In genomic region chr6:89940225-89941027, GRCh38 we compare ENCODE assay signal across 8 cellular contexts. TPM values are rescaled to one million over a fixed set of nuclear protein-coding genes. Genes with fewer than 3 reads are reported as not detected.
A peak's percentile ranks its signal among the peaks of the same experiment; 100 is the strongest.
DNase-seq lines count a peak whose midpoint lies in the region; ATAC-seq and TF ChIP-seq lines count a peak whose summit lies in the region.

No MANE protein-coding gene starts in this region.

- intact Hi-C loops in activated T-helper 2 cell treated with anti-CD3 and anti-CD28 coated beads, Interferon-gamma antibody, Interleukin-2, Interleukin-4, amounts not matched to agents 10 μg/mL and 5 μg/mL and 100 μg/mL, durations not matched to agents 14 hours and 24 hours and 36 hours (cut with micrococcal nuclease): loop anchor here (1.0 kb wide), 1 partner anchor 539 kb away; no protein-coding TSS in a partner anchor

- 0 out of 2 replicates have a peak overlapping the region, but pooled peaks have one; percentile 14 for H3K27ac ChIP-seq in RWPE1

- peaks cover 92% of the 10 kb centered on the region for H3K36me3 Mint-ChIP-seq in activated T-helper 2 cell treated with anti-CD3 and anti-CD28 coated beads, Interferon-gamma antibody, Interleukin-2, Interleukin-4, amounts not matched to agents 10 μg/mL and 5 μg/mL and 100 μg/mL, durations not matched to agents 14 hours and 24 hours and 36 hours (ENCODE audit: low read depth)

- no peaks in the 10 kb centered on the region for H3K9me3 Mint-ChIP-seq in activated T-helper 2 cell treated with anti-CD3 and anti-CD28 coated beads, Interferon-gamma antibody, Interleukin-2, Interleukin-4, amounts not matched to agents 10 μg/mL and 5 μg/mL and 100 μg/mL, durations not matched to agents 14 hours and 24 hours and 36 hours

- CTCF ChIA-PET in RWPE1 (lab: Yijun Ruan, JAX): interaction anchor here (0.5 to 1.8 kb wide), 24 partner anchors 9 to 1131 kb away, joined by 3 to 19 read pairs (median 4); no protein-coding TSS in a partner anchor

- no peaks in the 10 kb centered on the region for H3K27me3 ChIP-seq in MG63

- no peak overlapping the region for H3K4me3 ChIP-seq in MG63

- POLR2A ChIA-PET in RWPE1 (lab: Yijun Ruan, JAX; ENCODE audit: low non-redundant PET): no interaction called here

- H3K9me3 ChIP-seq in MG63: no peaks in the 10 kb centered on the region

- no peaks in the 10 kb centered on the region for H3K27me3 Mint-ChIP-seq in activated T-helper 2 cell treated with anti-CD3 and anti-CD28 coated beads, Interferon-gamma antibody, Interleukin-2, Interleukin-4, amounts not matched to agents 10 μg/mL and 5 μg/mL and 100 μg/mL, durations not matched to agents 14 hours and 24 hours and 36 hours (ENCODE audit: low read depth)

- peak; percentile 71 for ATAC-seq in GM21576 (IDR thresholded peaks at IDR 0.05; ENCODE audit: unreplicated experiment)

- peaks cover 38% of the 10 kb centered on the region for H3K4me1 Mint-ChIP-seq in activated T-helper 2 cell treated with anti-CD3 and anti-CD28 coated beads, Interferon-gamma antibody, Interleukin-2, Interleukin-4, amounts not matched to agents 10 μg/mL and 5 μg/mL and 100 μg/mL, durations not matched to agents 14 hours and 24 hours and 36 hours (ENCODE audit: low read depth)

- TF ChIP-seq CTCF in RWPE1 (conservative IDR thresholded peaks at IDR 0.05; ENCODE audit: low read depth): peak; percentile 69

- peak; percentile 88 for DNase-seq in DMS 273 (lab: John Stamatoyannopoulos, UW; ENCODE audit: unreplicated experiment)
- peak; percentile 36 for DNase-seq in MG63
- DNase-seq in RWPE1 (ENCODE audit: low spot score): peak; percentile 78
- peak; percentile 59 for DNase-seq in activated T-helper 2 cell treated with anti-CD3 and anti-CD28 coated beads, Interferon-gamma antibody, Interleukin-2, Interleukin-4, amounts not matched to agents 10 μg/mL and 5 μg/mL and 100 μg/mL, durations not matched to agents 14 hours and 24 hours and 36 hours (ENCODE audit: low spot score)
- DNase-seq in fibroblast of the conjunctiva (ENCODE audit: low read depth): peak; percentile 84
- DNase-seq in occipital lobe (lab: John Stamatoyannopoulos, UW): peak; percentile 71
- peak; percentile 78 for DNase-seq in ureter (ENCODE audit: low spot score)

- H3K36me3 ChIP-seq in MG63: no peaks in the 10 kb centered on the region

- H3K27ac Mint-ChIP-seq in activated T-helper 2 cell treated with anti-CD3 and anti-CD28 coated beads, Interferon-gamma antibody, Interleukin-2, Interleukin-4, amounts not matched to agents 10 μg/mL and 5 μg/mL and 100 μg/mL, durations not matched to agents 14 hours and 24 hours and 36 hours: no peak overlapping the region

- no peak overlapping the region for H3K4me3 Mint-ChIP-seq in activated T-helper 2 cell treated with anti-CD3 and anti-CD28 coated beads, Interferon-gamma antibody, Interleukin-2, Interleukin-4, amounts not matched to agents 10 μg/mL and 5 μg/mL and 100 μg/mL, durations not matched to agents 14 hours and 24 hours and 36 hours (ENCODE audit: low read depth)

RNA-seq across cellular contexts. Expression of gene GJA10, which starts 46.2 kb away (rescaled TPM):
- total RNA-seq in MG63 (2014; rRNA removed; shearing (Covaris generic); ENCODE audit: low replicate concordance): not detected in 2 replicates
- 0.11 and 0.32 TPM in 2 replicates for total RNA-seq in activated T-helper 2 cell treated with anti-CD3 and anti-CD28 coated beads, Interferon-gamma antibody, Interleukin-2, Interleukin-4, amounts not matched to agents 10 μg/mL and 5 μg/mL and 100 μg/mL, durations not matched to agents 14 hours and 24 hours and 36 hours
- total RNA-seq in occipital lobe (not detected), ureter (not detected)

Comparison
In these comparisons a context has a peak if more than half of its experiments do, and no peak if none do; other contexts are left out.
1. DNase-seq: peak in every context shown above with its lines; median percentile 88 in DMS 273; 84 in fibroblast of the conjunctiva; 78 in RWPE1; 78 in ureter; 71 in occipital lobe; 59 in activated T-helper 2 cell treated with anti-CD3 and anti-CD28 coated beads, Interferon-gamma antibody, Interleukin-2, Interleukin-4, amounts not matched to agents 10 μg/mL and 5 μg/mL and 100 μg/mL, durations not matched to agents 14 hours and 24 hours and 36 hours; 36 in MG63.